In genomic region chr2:62291517-62292137, GRCh38 we compare ENCODE assay signal across 1 cellular context.
TF ChIP-seq lines count a peak whose summit lies in the region.

No MANE protein-coding gene starts in this region.

TF ChIP-seq in GM12878, 131 proteins besides CTCF, POLR2A, EP300 and RAD21:
- no peak for TF ChIP-seq RCOR1 (conservative IDR thresholded peaks at IDR 0.05; ENCODE audit: low read depth, low read length)
- TF ChIP-seq CEBPZ (IDR thresholded peaks at IDR 0.05; ENCODE audit: low read depth, low read length), result no peak
- TF ChIP-seq PKNOX1 (IDR thresholded peaks at IDR 0.05), result 0 out of 2 replicates have a peak, but pooled peaks have one; percentile 26
- no peak for TF ChIP-seq LARP7 (IDR thresholded peaks at IDR 0.05)
- no peak for TF ChIP-seq CBFB (IDR thresholded peaks at IDR 0.05; ENCODE audit: low read depth)
- no peak for TF ChIP-seq ASH2L (IDR thresholded peaks at IDR 0.05; ENCODE audit: borderline replicate concordance, low read depth)
- TF ChIP-seq RUNX3 (IDR thresholded peaks at IDR 0.05; ENCODE audit: low read length), result no peak
- no peak for TF ChIP-seq BHLHE40 (IDR thresholded peaks at IDR 0.05; ENCODE audit: borderline replicate concordance in 1 of 2, low read depth in 2 of 2, low read length in 1 of 2)
